In the genomic region with DNA sequence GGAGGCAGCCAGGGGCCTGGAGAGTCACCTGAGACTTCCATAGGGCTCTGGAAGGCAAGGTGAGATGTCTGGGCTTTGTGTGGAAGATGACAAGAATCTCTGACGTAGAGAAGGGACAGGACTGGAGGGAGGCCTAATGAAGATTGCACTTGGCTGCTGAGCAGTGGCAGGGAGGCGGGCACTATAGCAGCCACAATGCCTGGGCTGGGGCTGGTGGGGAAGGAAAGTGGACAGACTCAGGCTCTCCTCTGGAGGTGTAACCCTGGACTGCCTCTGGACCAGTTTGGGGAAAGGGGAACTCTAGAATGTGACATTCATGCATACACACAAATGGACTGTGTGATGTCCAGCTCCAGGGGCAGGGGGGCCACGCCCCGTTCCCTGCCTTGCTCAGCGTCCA, we compare ENCODE assay signal across 1 cellular context.
TF ChIP-seq lines count a peak whose summit lies in the region.

No MANE protein-coding gene starts in this region.

TF ChIP-seq in IMR-90, 13 proteins besides CTCF, POLR2A, EP300 and RAD21:
- TF ChIP-seq MAZ (IDR thresholded peaks at IDR 0.05; ENCODE audit: borderline replicate concordance, low read depth, low read length) (no peak), FOS (IDR thresholded peaks at IDR 0.05; ENCODE audit: low read depth, low read length) (no peak), CHD1 (IDR thresholded peaks at IDR 0.05; ENCODE audit: low read depth, low read length) (no peak), RFX5 (IDR thresholded peaks at IDR 0.05; ENCODE audit: low read depth, low read length) (no peak), CEBPB (IDR thresholded peaks at IDR 0.05; ENCODE audit: low read depth, low read length) (no peak), RCOR1 (IDR thresholded peaks at IDR 0.05; ENCODE audit: insufficient replicate concordance, low read length) (no peak), BHLHE40 (IDR thresholded peaks at IDR 0.05; ENCODE audit: low read depth, low read length) (no peak), MAFK (IDR thresholded peaks at IDR 0.05; ENCODE audit: low read depth, low read length) (no peak), MXI1 (IDR thresholded peaks at IDR 0.05; ENCODE audit: borderline replicate concordance, low read depth, low read length) (no peak), NFE2L2 (IDR thresholded peaks at IDR 0.05; ENCODE audit: low read depth, low read length) (no peak), SMC3 (IDR thresholded peaks at IDR 0.05; ENCODE audit: low read depth, low read length) (no peak)
- TF ChIP-seq, protein P1, sequence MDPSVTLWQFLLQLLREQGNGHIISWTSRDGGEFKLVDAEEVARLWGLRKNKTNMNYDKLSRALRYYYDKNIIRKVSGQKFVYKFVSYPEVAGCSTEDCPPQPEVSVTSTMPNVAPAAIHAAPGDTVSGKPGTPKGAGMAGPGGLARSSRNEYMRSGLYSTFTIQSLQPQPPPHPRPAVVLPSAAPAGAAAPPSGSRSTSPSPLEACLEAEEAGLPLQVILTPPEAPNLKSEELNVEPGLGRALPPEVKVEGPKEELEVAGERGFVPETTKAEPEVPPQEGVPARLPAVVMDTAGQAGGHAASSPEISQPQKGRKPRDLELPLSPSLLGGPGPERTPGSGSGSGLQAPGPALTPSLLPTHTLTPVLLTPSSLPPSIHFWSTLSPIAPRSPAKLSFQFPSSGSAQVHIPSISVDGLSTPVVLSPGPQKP (IDR thresholded peaks at IDR 0.05; ENCODE audit: borderline replicate concordance, low read depth, low read length) = no peak
- TF ChIP-seq, protein P2, sequence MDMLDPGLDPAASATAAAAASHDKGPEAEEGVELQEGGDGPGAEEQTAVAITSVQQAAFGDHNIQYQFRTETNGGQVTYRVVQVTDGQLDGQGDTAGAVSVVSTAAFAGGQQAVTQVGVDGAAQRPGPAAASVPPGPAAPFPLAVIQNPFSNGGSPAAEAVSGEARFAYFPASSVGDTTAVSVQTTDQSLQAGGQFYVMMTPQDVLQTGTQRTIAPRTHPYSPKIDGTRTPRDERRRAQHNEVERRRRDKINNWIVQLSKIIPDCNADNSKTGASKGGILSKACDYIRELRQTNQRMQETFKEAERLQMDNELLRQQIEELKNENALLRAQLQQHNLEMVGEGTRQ (IDR thresholded peaks at IDR 0.05; ENCODE audit: low read depth, low read length) = no peak
TF ChIP-seq in IMR-90: peak in this region for 0.
